Comparison of ENCODE assay signal across 8 cellular contexts in the genomic region with DNA sequence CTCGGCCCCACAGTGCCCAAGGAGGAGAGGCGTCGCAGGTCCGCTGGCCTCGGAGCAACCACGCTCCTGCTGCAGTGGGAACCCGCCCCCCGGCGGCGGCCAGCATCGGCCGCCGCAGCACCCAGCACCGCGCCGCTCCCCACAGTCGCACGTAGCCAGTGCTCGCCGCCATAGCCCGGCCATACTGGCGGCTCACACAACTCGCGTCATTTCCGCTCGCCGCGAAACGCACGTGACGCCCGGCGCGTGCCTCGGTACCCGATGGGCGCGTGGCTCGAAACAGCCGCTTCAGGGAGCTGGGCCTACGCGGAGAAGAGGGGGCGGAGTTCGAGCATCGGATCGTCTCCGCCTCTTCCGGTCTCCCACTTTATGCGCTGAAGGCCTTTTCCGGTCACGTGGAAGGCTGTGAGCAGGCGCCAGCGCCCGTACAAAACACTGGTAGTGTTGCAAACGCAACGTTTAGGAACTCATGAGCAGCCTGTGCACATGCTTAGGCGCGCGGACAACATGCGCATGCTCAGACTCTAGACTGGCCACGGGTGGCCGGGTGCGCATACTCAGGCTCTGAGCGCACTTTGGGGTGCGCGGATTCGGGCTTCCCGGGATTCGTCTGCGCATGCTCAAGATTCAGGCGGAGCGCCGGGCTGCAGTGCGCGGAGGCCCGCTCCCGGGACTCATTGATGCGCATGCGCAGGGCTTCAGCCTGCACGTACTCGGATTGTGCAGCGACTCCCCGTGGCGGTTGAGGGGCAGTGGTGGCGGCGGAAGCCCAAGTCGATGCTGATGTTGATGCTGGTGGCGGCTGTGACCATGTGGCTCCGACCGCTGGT. TPM values are rescaled to one million over a fixed set of nuclear protein-coding genes. Genes with fewer than 3 reads are reported as not detected.
DNase-seq lines count a peak whose midpoint lies in the region; ATAC-seq and TF ChIP-seq lines count a peak whose summit lies in the region.

CATSPERD (plus strand) TSS at position 677 of the 830 bp plus-strand sequence; CDS start at position 778, 101 bp downstream.
LONP1 (minus strand) TSS at position 186 of the 830 bp plus-strand sequence; CDS start at position 172, 14 bp downstream.

- peak within 1 kb of the TSS; percentile 99 for H3K9ac ChIP-seq in ES-I3 (ENCODE audit: low read depth, low read length)

- H3K4me3 Mint-ChIP-seq in natural killer cell treated with Interleukin-12 subunit alpha and Interleukin-12 subunit beta and Interleukin-15 and Interleukin-18, amount 100 ng/mL, for 72 hours: peak within 1 kb of the TSS; percentile 93

- peak within 1 kb of the TSS; percentile 98 to 100 for H3K27ac Mint-ChIP-seq in natural killer cell treated with Interleukin-12 subunit alpha and Interleukin-12 subunit beta and Interleukin-15 and Interleukin-18, amount 100 ng/mL, for 72 hours

- H3K27me3 Mint-ChIP-seq in natural killer cell treated with Interleukin-12 subunit alpha and Interleukin-12 subunit beta and Interleukin-15 and Interleukin-18, amount 100 ng/mL, for 72 hours: peaks cover 0 to 3% of the 10 kb centered on the region in 2 donors

- H3K36me3 ChIP-seq in ES-I3 (ENCODE audit: insufficient read depth, low read length): peaks cover 3% of the 10 kb centered on the region; the same call in 1 of the 2 replicates

- CTCF ChIA-PET in RWPE1 (lab: Yijun Ruan, JAX): interaction anchor here (0.6 to 1.3 kb wide), 6 partner anchors 47 to 1995 kb away, joined by 3 to 4 read pairs (median 3); partner anchors contain the start of gene CLPP

- POLR2A ChIA-PET in RWPE1 (lab: Yijun Ruan, JAX; ENCODE audit: low non-redundant PET): interaction anchor here (0.6 to 0.8 kb wide), 4 partner anchors 14 to 903 kb away, joined by 3 to 9 read pairs (median 4); no protein-coding TSS in a partner anchor

- no peaks in the 10 kb centered on the region for H3K9me3 ChIP-seq in ES-I3 (ENCODE audit: control insufficient read depth, insufficient read depth, low read length)

- H3K4me1 Mint-ChIP-seq in natural killer cell treated with Interleukin-12 subunit alpha and Interleukin-12 subunit beta and Interleukin-15 and Interleukin-18, amount 100 ng/mL, for 72 hours (ENCODE audit: low read depth in 2 of 2): peaks cover 21 to 25% of the 10 kb centered on the region in 2 donors

- H3K4me3 ChIP-seq in LNCaP clone FGC (ENCODE audit: low read depth, low read length): peak within 1 kb of the TSS; percentile 99
- peak within 1 kb of the TSS; percentile 95 for H3K4me3 ChIP-seq in fibroblast of pulmonary artery (replicated peaks; ENCODE audit: low read depth, low read length)

- no peaks in the 10 kb centered on the region for H3K9me3 Mint-ChIP-seq in natural killer cell treated with Interleukin-12 subunit alpha and Interleukin-12 subunit beta and Interleukin-15 and Interleukin-18, amount 100 ng/mL, for 72 hours

- TF ChIP-seq CTCF in LNCaP clone FGC (IDR thresholded peaks at IDR 0.05; ENCODE audit: control insufficient read depth, extremely low read depth, insufficient read depth): peak; percentile 97
- peak; percentile 90 for TF ChIP-seq CTCF in RWPE1 (conservative IDR thresholded peaks at IDR 0.05; ENCODE audit: low read depth)
- TF ChIP-seq CTCF in fibroblast of pulmonary artery (IDR thresholded peaks at IDR 0.05; ENCODE audit: low read length, missing control alignments): peak; percentile 86

- ATAC-seq in natural killer cell treated with Interleukin-12 subunit alpha and Interleukin-12 subunit beta and Interleukin-15 and Interleukin-18, amount 100 ng/mL, for 72 hours: peak; percentile 93 to 95
- ATAC-seq in stimulated activated naive CD8-positive, alpha-beta T cell treated with anti-CD3 and anti-CD28 coated beads, Interleukin-15, Interleukin-2, amounts not matched to agents 100 U/mL and 50 U/mL, for 24 hours: peak; percentile 86

- DNase-seq in H4 (ENCODE audit: low spot score): peak; percentile 98
- DNase-seq in LNCaP clone FGC (ENCODE audit: low read depth): peak; percentile 96
- DNase-seq in RWPE1 (ENCODE audit: low spot score): peak; percentile 99
- DNase-seq in activated effector memory CD4-positive, alpha-beta T cell treated with Interleukin-2 at 50 U/mL for 16 hours: peak; percentile 95
- DNase-seq in fibroblast of pulmonary artery (ENCODE audit: low read depth): peak; percentile 99
- DNase-seq in natural killer cell treated with Interleukin-12 subunit alpha and Interleukin-12 subunit beta and Interleukin-15 and Interleukin-18, amount 100 ng/mL, for 72 hours (ENCODE audit: low spot score): peak; percentile 99
- DNase-seq in stimulated activated naive CD8-positive, alpha-beta T cell treated with anti-CD3 and anti-CD28 coated beads, Interleukin-15, Interleukin-2, amounts not matched to agents 100 U/mL and 50 U/mL, for 24 hours: peak; percentile 99

- peak within 1 kb of the TSS; percentile 96 for H3K27ac ChIP-seq in RWPE1

- H3K4me1 ChIP-seq in ES-I3 (ENCODE audit: insufficient read depth, low read length): no peaks in the 10 kb centered on the region; the same call in 1 of the 2 replicates

- H3K36me3 Mint-ChIP-seq in natural killer cell treated with Interleukin-12 subunit alpha and Interleukin-12 subunit beta and Interleukin-15 and Interleukin-18, amount 100 ng/mL, for 72 hours: no peaks in the 10 kb centered on the region

RNA-seq across cellular contexts. Expression of gene CATSPERD, which starts in this region (rescaled TPM):
- not detected in 2 replicates for total RNA-seq in H4 (2014; rRNA removed; shearing (Covaris generic))
- total RNA-seq in natural killer cell treated with Interleukin-12 subunit alpha and Interleukin-12 subunit beta and Interleukin-15 and Interleukin-18, amount 100 ng/mL, for 72 hours: not detected

RNA-seq across cellular contexts. Expression of gene LONP1, which starts in this region (rescaled TPM):
- 49.1 and 81.4 TPM in 2 replicates for total RNA-seq in H4 (2014; rRNA removed; shearing (Covaris generic))
- 100 to 1,000 TPM; 151 to 267 TPM for total RNA-seq in natural killer cell treated with Interleukin-12 subunit alpha and Interleukin-12 subunit beta and Interleukin-15 and Interleukin-18, amount 100 ng/mL, for 72 hours

Comparison
In these comparisons a context has a peak if more than half of its experiments do, and no peak if none do; other contexts are left out.
1. Peak in every context shown above with its lines: DNase-seq, ATAC-seq, H3K4me3 ChIP-seq and H3K27ac ChIP-seq.